14 cellular contexts compared by ENCODE assay signal in the genomic region with DNA sequence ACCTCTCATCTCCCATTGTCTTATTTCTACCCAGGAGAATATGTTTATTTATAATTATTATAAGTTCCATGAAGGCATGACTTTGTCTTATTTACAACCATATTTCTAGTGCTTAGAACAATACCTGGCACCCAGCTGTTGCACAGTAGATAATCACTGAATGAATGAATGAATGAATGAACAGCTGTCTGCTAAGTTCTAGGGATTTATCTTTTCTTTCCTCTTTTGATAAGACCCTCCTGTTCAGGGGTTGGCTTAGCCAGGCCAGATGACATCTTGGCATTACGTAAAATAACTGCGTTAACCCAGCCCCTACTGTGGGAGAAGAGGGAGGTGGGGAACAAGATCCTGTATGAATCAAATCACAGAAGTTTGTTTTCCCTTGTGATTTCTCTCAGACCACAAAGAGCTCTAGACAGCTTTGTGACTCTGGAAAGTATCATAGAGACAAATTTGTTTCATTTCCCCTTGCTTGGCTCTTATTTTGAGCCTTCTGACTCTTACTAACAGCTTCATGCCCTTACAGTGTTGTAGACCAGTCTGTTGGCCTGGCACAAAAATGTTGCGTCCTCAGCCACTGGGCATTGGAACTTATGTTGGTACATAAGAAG. TPM values are rescaled to one million over a fixed set of nuclear protein-coding genes. Genes with fewer than 3 reads are reported as not detected.
DNase-seq lines count a peak whose midpoint lies in the region; ATAC-seq and TF ChIP-seq lines count a peak whose summit lies in the region.
"Had no signal": no experiment of that assay in that cellular context is flagged by ENCODE, and none has a peak within 500 bp of the region (broad histone marks: within the 10 kb centered on the region; RNA-seq: fewer than 3 reads in every experiment).

No MANE protein-coding gene starts in this region.

- TF ChIP-seq POLR2A in sigmoid colon (IDR thresholded peaks at IDR 0.05), result no peak

- H2BK120ac ChIP-seq in neuronal stem cell (ENCODE audit: low read depth, low read length), result no peak overlapping the region

- no peak overlapping the region for H2BK15ac ChIP-seq in neuronal stem cell (ENCODE audit: low read length)

- no peaks in the 10 kb centered on the region for H3K27me3 ChIP-seq in sigmoid colon
- no peaks in the 10 kb centered on the region for H3K27me3 ChIP-seq in GM23248 (replicated peaks; ENCODE audit: insufficient read depth)
- no peaks in the 10 kb centered on the region for H3K27me3 ChIP-seq in neuronal stem cell (ENCODE audit: control insufficient read depth in 3 of 3, insufficient read depth in 3 of 3, low read depth in 1 of 3, low read length in 3 of 3)
- H3K27me3 ChIP-seq: gastrocnemius medialis, spleen had no signal

- H2AK5ac ChIP-seq in neuronal stem cell (ENCODE audit: low read depth, low read length), result no peak overlapping the region

- TF ChIP-seq CTCF in sigmoid colon (IDR thresholded peaks at IDR 0.05), result no peak

- H2BK12ac ChIP-seq in neuronal stem cell (ENCODE audit: low read length), result no peak overlapping the region

- ATAC-seq in GM18909 (IDR thresholded peaks at IDR 0.05; ENCODE audit: poor library complexity, unreplicated experiment), result peak; percentile 78
- peak; percentile 78 for ATAC-seq in GM21737 (IDR thresholded peaks at IDR 0.05; ENCODE audit: unreplicated experiment)
- ATAC-seq in HG03196 (IDR thresholded peaks at IDR 0.05; ENCODE audit: unreplicated experiment), result peak; percentile 63
- ATAC-seq: gastrocnemius medialis, left cardiac atrium, Panc1 had no signal

- H3K4me1 ChIP-seq in sigmoid colon (no peaks in the 10 kb centered on the region), GM23248 (ENCODE audit: insufficient read depth) (no peaks in the 10 kb centered on the region), neuronal stem cell (ENCODE audit: control insufficient read depth in 2 of 2, insufficient read depth in 1 of 2, low read depth in 1 of 2, low read length in 2 of 2) (peaks cover 0 to 2% of the 10 kb centered on the region in 2 donors)

- H3K9me2 ChIP-seq in GM23248 (ENCODE audit: insufficient read depth), result no peaks in the 10 kb centered on the region

- in situ Hi-C loops in GM23248 (cut with MboI), result no loop called here

- no peak overlapping the region for H4K8ac ChIP-seq in neuronal stem cell (ENCODE audit: low read depth, low read length)

- H2BK5ac ChIP-seq in neuronal stem cell (ENCODE audit: low read length), result no peak overlapping the region

- peak; percentile 4 for DNase-seq in sigmoid colon
- no peak for DNase-seq in GM23248
- no peak for DNase-seq in neuronal stem cell (ENCODE audit: low spot score)
- DNase-seq in HCEC 1CT, result no peak
- DNase-seq: gastrocnemius medialis; GOT3; left cardiac atrium; spleen; stimulated activated CD8-positive, alpha-beta memory T cell treated with anti-CD3 and anti-CD28 coated beads, Interleukin-4, amount 100 ng/mL, for 48 hours had no signal

- no peak overlapping the region for H3K27ac ChIP-seq in sigmoid colon
- no peak overlapping the region for H3K27ac ChIP-seq in GM23248
- H3K27ac ChIP-seq in neuronal stem cell (replicated peaks; ENCODE audit: low read length), result no peak overlapping the region
- H3K27ac ChIP-seq: gastrocnemius medialis, neural progenitor cell, spleen had no signal

- H3K23ac ChIP-seq in neuronal stem cell (ENCODE audit: low read depth, low read length, poor library complexity), result no peak overlapping the region

- no peak for TF ChIP-seq EP300 in sigmoid colon (IDR thresholded peaks at IDR 0.05)

- H3K4me2 ChIP-seq in GM23248 (ENCODE audit: unreplicated experiment) (no peak overlapping the region), neuronal stem cell (ENCODE audit: insufficient read depth, low read length, poor library complexity, severe bottlenecking) (no peak overlapping the region)
- H3K4me2 ChIP-seq: neural progenitor cell had no signal

- H2AFZ ChIP-seq in GM23248 (no peak overlapping the region), neuronal stem cell (ENCODE audit: low read length) (no peak overlapping the region)
- H2AFZ ChIP-seq: neural progenitor cell had no signal

- H3F3A ChIP-seq in GM23248 (ENCODE audit: insufficient read depth), result no peaks in the 10 kb centered on the region

- H3K79me2 ChIP-seq in GM23248 (ENCODE audit: insufficient read depth), result 0 out of 2 replicates have a peak, but pooled peaks cover under 1% of the 10 kb centered on the region

- H3K14ac ChIP-seq in neuronal stem cell (ENCODE audit: low read length), result no peak overlapping the region

- H3K4ac ChIP-seq in neuronal stem cell (ENCODE audit: low read length), result no peak overlapping the region

- H3K9ac ChIP-seq in GM23248 (no peak overlapping the region), neuronal stem cell (ENCODE audit: low read depth, low read length, poor library complexity) (no peak overlapping the region)
- H3K9ac ChIP-seq: neural progenitor cell had no signal

- intact Hi-C loops in sigmoid colon (cut with DNase I), result no loop called here

- no peak overlapping the region for H4K91ac ChIP-seq in neuronal stem cell (ENCODE audit: low read depth, low read length, poor library complexity)

- H3K9me3 ChIP-seq in sigmoid colon (no peaks in the 10 kb centered on the region), GM23248 (ENCODE audit: low read depth) (no peaks in the 10 kb centered on the region), neuronal stem cell (replicated peaks in 1 of 2; ENCODE audit: control insufficient read depth in 2 of 2, insufficient read depth in 1 of 2, low read depth in 1 of 2, low read length in 2 of 2) (no peaks in the 10 kb centered on the region)
- H3K9me3 ChIP-seq: gastrocnemius medialis, spleen had no signal

- H3K4me3 ChIP-seq in sigmoid colon (no peak overlapping the region), GM23248 (no peak overlapping the region), neuronal stem cell (ENCODE audit: low read length in 2 of 2) (no peak overlapping the region)
- H3K4me3 ChIP-seq: gastrocnemius medialis, neural progenitor cell, spleen had no signal

- H3K36me3 ChIP-seq in sigmoid colon (peaks cover 4 to 47% (median 10%) of the 10 kb centered on the region in 4 donors), GM23248 (ENCODE audit: low read depth) (peaks cover 8% of the 10 kb centered on the region; the same call in 1 of the 2 replicates), neuronal stem cell (replicated peaks in 1 of 2; ENCODE audit: control insufficient read depth in 2 of 2, insufficient read depth in 2 of 2, low read length in 2 of 2) (peaks cover 0 to 13% of the 10 kb centered on the region in 2 donors)
- H3K36me3 ChIP-seq: neural progenitor cell had no signal

- no peaks in the 10 kb centered on the region for H4K20me1 ChIP-seq in GM23248 (ENCODE audit: insufficient read depth)

- H3K79me1 ChIP-seq in neuronal stem cell (ENCODE audit: low read depth, low read length), result no peaks in the 10 kb centered on the region

- H3K18ac ChIP-seq in neuronal stem cell (ENCODE audit: low read length), result no peak overlapping the region

- WGBS in sigmoid colon, 2 donors, result 81 to 93% methylated on average over 3 of the region's 3 CpGs
- 99 to 100% methylated on average over 3 of the region's 3 CpGs for WGBS in GM23248 (ENCODE audit: low coverage in 1 of 2, low lambda C conversion rate in 2 of 2, missing lambda C conversion rate in 2 of 2), 2 experiments
- no CpG with 5 or more reads among the region's 3 CpGs for WGBS in neuronal stem cell (ENCODE audit: extremely low coverage in 2 of 2, insufficient read length in 2 of 2, insufficient replicate concordance in 1 of 2), 2 donors

RNA-seq across cellular contexts. Expression of a gene that starts 8.4 kb away (rescaled TPM):
- total RNA-seq in sigmoid colon, result 10 to 100 TPM; 12.5 to 23.8 (median 15.9) TPM
- polyA plus RNA-seq in sigmoid colon, result 1 to 10 TPM in 2 of 3 donors, under 1 TPM in 1; 0.92 to 9.6 (median 6.0) TPM
- 2.9 and 9.7 TPM in 2 replicates for total RNA-seq in GM23248 (2014; rRNA removed; shearing (Covaris generic))
- 3.3 and 3.5 TPM in 2 replicates for polyA plus RNA-seq in GM23248 (2016; fragmentation: Nextera tagmentation; extraction: Ambion mirVana)
- polyA plus RNA-seq in neuronal stem cell (2013, experiment 1 of 2), result 7.1 TPM
- 6.8 TPM for polyA plus RNA-seq in neuronal stem cell (2013, experiment 2 of 2)

RNA-seq across cellular contexts. Expression of a gene that starts 27.2 kb away (rescaled TPM):
- total RNA-seq in sigmoid colon, result 10 to 100 TPM; 16.6 to 41.7 (median 29.9) TPM
- polyA plus RNA-seq in sigmoid colon (10 to 100 TPM; 13.2 to 45.5 (median 22.8) TPM), GM23248 (2016; fragmentation: Nextera tagmentation; extraction: Ambion mirVana) (7.7 and 8.0 TPM in 2 replicates)
- 6.9 and 17.7 TPM in 2 replicates for total RNA-seq in GM23248 (2014; rRNA removed; shearing (Covaris generic))
- 63.8 TPM for polyA plus RNA-seq in neuronal stem cell (2013, experiment 1 of 2)
- polyA plus RNA-seq in neuronal stem cell (2013, experiment 2 of 2), result 60.2 TPM
